In the genomic region with DNA sequence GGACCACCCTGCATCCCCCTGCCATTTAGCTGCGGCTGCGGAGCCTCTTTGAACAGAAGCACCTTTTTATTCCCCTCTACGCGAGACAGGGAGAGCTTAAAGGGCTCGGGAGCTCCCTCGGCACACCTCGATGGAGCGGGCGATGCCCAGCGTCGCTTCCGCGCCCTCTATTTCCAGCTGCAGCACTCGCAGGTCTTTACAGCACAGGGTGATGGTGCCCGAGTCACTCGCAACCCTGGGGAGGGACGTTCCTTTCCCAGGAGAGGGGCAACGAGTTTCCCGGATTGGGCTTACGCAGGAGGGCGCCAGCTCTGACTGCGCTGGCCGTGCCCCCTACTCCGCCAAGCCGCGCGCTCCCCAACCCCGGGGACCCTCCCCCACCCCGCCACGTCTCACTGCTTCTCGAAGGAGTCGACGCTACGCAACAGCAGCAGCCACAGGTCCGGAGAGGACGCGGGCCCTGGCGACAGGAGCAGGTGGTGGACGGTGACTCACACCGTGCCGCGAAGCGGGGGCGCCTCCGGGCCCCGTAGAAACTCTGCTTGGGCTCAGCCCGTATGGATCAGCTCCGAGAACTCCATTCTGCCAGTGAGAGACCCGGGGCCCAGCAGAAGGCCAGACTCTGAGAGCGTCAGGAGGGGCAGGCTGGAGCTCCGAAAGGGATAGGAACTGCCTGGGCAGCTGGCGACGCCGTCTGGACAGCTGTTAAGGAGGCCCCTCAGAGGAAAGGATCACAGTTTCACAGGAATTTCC, we compare ENCODE assay signal across 1 cellular context.
TF ChIP-seq lines count a peak whose summit lies in the region.

No MANE protein-coding gene starts in this region.

TF ChIP-seq in HepG2, 621 proteins besides CTCF, POLR2A, EP300 and RAD21 (continued from another document and continues in another):
- TF ChIP-seq AFF4 (CRISPR knock-in tag; IDR thresholded peaks at IDR 0.05) (no peak), MTF2 (CRISPR knock-in tag; IDR thresholded peaks at IDR 0.05; ENCODE audit: borderline replicate concordance) (no peak), MZF1 (CRISPR knock-in tag; IDR thresholded peaks at IDR 0.05; ENCODE audit: borderline replicate concordance) (no peak), KLF15 (CRISPR knock-in tag; IDR thresholded peaks at IDR 0.05; ENCODE audit: borderline replicate concordance) (0 out of 2 replicates have a peak, but pooled peaks have one; percentile 53), EED (CRISPR knock-in tag; IDR thresholded peaks at IDR 0.05) (no peak), FLYWCH1 (CRISPR knock-in tag; IDR thresholded peaks at IDR 0.05) (0 out of 2 replicates have a peak, but pooled peaks have one; percentile 76), ARID2 (CRISPR knock-in tag; IDR thresholded peaks at IDR 0.05; ENCODE audit: borderline replicate concordance) (no peak), ZNF839 (CRISPR knock-in tag; IDR thresholded peaks at IDR 0.05; ENCODE audit: borderline replicate concordance) (no peak), ISL2 (CRISPR knock-in tag; IDR thresholded peaks at IDR 0.05) (peak; percentile 36; the same call in 1 of the 2 replicates), EHMT2 (IDR thresholded peaks at IDR 0.05; ENCODE audit: borderline replicate concordance, low read depth, low read length) (no peak), NFE2 (CRISPR knock-in tag; IDR thresholded peaks at IDR 0.05) (no peak), ZNF510 (CRISPR knock-in tag; IDR thresholded peaks at IDR 0.05; ENCODE audit: low read depth) (no peak), ELF3 (CRISPR knock-in tag; IDR thresholded peaks at IDR 0.05) (no peak), ARNT2 (CRISPR knock-in tag; IDR thresholded peaks at IDR 0.05; ENCODE audit: low read depth) (no peak), ZNF552 (CRISPR knock-in tag; IDR thresholded peaks at IDR 0.05; ENCODE audit: borderline replicate concordance) (no peak), ZFP36 (IDR thresholded peaks at IDR 0.05; ENCODE audit: borderline replicate concordance, low read depth, low read length, partially characterized antibody) (no peak), NONO (IDR thresholded peaks at IDR 0.05) (no peak), NONO (CRISPR knock-in tag; conservative IDR thresholded peaks at IDR 0.05) (no peak; the same call in 1 of the 2 replicates), ZNF709 (CRISPR knock-in tag; IDR thresholded peaks at IDR 0.05) (no peak), ETS1 (CRISPR knock-in tag; IDR thresholded peaks at IDR 0.05) (no peak), AHR (CRISPR knock-in tag; IDR thresholded peaks at IDR 0.05) (no peak), PHB2 (IDR thresholded peaks at IDR 0.05; ENCODE audit: partially characterized antibody) (no peak), IKZF1 (IDR thresholded peaks at IDR 0.05) (no peak), SRF (IDR thresholded peaks at IDR 0.05; ENCODE audit: low read depth, low read length) (no peak), SP2 (CRISPR knock-in tag; IDR thresholded peaks at IDR 0.05) (peak; percentile 30; the same call in 1 of the 2 replicates), ZBTB7A (CRISPR knock-in tag; IDR thresholded peaks at IDR 0.05) (0 out of 2 replicates have a peak, but pooled peaks have one; percentile 40), SP5 (CRISPR knock-in tag; IDR thresholded peaks at IDR 0.05; ENCODE audit: borderline replicate concordance, low read depth) (no peak), ZNF329 (CRISPR knock-in tag; IDR thresholded peaks at IDR 0.05; ENCODE audit: low read depth) (no peak), ZNF333 (CRISPR knock-in tag; IDR thresholded peaks at IDR 0.05; ENCODE audit: borderline replicate concordance) (no peak), SUZ12 (IDR thresholded peaks at IDR 0.05; ENCODE audit: low read depth, low read length) (no peak), ZNF773 (CRISPR knock-in tag; IDR thresholded peaks at IDR 0.05; ENCODE audit: borderline replicate concordance) (no peak), POLR2AphosphoS5 (IDR thresholded peaks at IDR 0.05; ENCODE audit: low read depth, low read length) (no peak), ZNF431 (CRISPR knock-in tag; IDR thresholded peaks at IDR 0.05; ENCODE audit: borderline replicate concordance, low read depth) (no peak), ELK4 (CRISPR knock-in tag; IDR thresholded peaks at IDR 0.05; ENCODE audit: borderline replicate concordance) (no peak), ZNF446 (CRISPR knock-in tag; IDR thresholded peaks at IDR 0.05) (no peak), TBP (CRISPR knock-in tag; IDR thresholded peaks at IDR 0.05) (no peak), ZNF235 (CRISPR knock-in tag; IDR thresholded peaks at IDR 0.05; ENCODE audit: borderline replicate concordance) (no peak), ATAD3A (CRISPR knock-in tag; IDR thresholded peaks at IDR 0.05) (no peak), TFE3 (CRISPR knock-in tag; IDR thresholded peaks at IDR 0.05) (no peak), NCOA2 (CRISPR knock-in tag; IDR thresholded peaks at IDR 0.05) (no peak), ATF7-NPFF (CRISPR knock-in tag; IDR thresholded peaks at IDR 0.05; ENCODE audit: low read depth) (no peak), SP140L (CRISPR knock-in tag; IDR thresholded peaks at IDR 0.05; ENCODE audit: borderline replicate concordance) (no peak), ZMYM3 (CRISPR knock-in tag; IDR thresholded peaks at IDR 0.05) (peak; percentile 14; the same call in 1 of the 2 replicates), MTF1 (CRISPR knock-in tag; IDR thresholded peaks at IDR 0.05) (no peak), ZNF768 (CRISPR knock-in tag; IDR thresholded peaks at IDR 0.05) (no peak; the same call in 1 of the 2 replicates), DR1 (CRISPR knock-in tag; IDR thresholded peaks at IDR 0.05) (no peak), CCDC6 (CRISPR knock-in tag; IDR thresholded peaks at IDR 0.05) (no peak), NFE2L2 (IDR thresholded peaks at IDR 0.05; ENCODE audit: low read length) (no peak), RFX3 (CRISPR knock-in tag; IDR thresholded peaks at IDR 0.05) (no peak), ZNF253 (CRISPR knock-in tag; IDR thresholded peaks at IDR 0.05; ENCODE audit: borderline replicate concordance) (no peak)
- TF ChIP-seq, protein P1, sequence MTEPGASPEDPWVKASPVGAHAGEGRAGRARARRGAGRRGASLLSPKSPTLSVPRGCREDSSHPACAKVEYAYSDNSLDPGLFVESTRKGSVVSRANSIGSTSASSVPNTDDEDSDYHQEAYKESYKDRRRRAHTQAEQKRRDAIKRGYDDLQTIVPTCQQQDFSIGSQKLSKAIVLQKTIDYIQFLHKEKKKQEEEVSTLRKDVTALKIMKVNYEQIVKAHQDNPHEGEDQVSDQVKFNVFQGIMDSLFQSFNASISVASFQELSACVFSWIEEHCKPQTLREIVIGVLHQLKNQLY (CRISPR knock-in tag; IDR thresholded peaks at IDR 0.05) = no peak
- TF ChIP-seq, protein P2, sequence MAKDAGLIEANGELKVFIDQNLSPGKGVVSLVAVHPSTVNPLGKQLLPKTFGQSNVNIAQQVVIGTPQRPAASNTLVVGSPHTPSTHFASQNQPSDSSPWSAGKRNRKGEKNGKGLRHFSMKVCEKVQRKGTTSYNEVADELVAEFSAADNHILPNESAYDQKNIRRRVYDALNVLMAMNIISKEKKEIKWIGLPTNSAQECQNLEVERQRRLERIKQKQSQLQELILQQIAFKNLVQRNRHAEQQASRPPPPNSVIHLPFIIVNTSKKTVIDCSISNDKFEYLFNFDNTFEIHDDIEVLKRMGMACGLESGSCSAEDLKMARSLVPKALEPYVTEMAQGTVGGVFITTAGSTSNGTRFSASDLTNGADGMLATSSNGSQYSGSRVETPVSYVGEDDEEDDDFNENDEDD (CRISPR knock-in tag; IDR thresholded peaks at IDR 0.05; ENCODE audit: borderline replicate concordance) = peak; percentile 74; the same call in 1 of the 2 replicates
- TF ChIP-seq, protein P3, sequence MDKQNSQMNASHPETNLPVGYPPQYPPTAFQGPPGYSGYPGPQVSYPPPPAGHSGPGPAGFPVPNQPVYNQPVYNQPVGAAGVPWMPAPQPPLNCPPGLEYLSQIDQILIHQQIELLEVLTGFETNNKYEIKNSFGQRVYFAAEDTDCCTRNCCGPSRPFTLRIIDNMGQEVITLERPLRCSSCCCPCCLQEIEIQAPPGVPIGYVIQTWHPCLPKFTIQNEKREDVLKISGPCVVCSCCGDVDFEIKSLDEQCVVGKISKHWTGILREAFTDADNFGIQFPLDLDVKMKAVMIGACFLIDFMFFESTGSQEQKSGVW (CRISPR knock-in tag; IDR thresholded peaks at IDR 0.05; ENCODE audit: borderline replicate concordance) = no peak
- TF ChIP-seq, protein P4, sequence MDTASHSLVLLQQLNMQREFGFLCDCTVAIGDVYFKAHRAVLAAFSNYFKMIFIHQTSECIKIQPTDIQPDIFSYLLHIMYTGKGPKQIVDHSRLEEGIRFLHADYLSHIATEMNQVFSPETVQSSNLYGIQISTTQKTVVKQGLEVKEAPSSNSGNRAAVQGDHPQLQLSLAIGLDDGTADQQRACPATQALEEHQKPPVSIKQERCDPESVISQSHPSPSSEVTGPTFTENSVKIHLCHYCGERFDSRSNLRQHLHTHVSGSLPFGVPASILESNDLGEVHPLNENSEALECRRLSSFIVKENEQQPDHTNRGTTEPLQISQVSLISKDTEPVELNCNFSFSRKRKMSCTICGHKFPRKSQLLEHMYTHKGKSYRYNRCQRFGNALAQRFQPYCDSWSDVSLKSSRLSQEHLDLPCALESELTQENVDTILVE (CRISPR knock-in tag; IDR thresholded peaks at IDR 0.05) = no peak
- TF ChIP-seq, protein P5, sequence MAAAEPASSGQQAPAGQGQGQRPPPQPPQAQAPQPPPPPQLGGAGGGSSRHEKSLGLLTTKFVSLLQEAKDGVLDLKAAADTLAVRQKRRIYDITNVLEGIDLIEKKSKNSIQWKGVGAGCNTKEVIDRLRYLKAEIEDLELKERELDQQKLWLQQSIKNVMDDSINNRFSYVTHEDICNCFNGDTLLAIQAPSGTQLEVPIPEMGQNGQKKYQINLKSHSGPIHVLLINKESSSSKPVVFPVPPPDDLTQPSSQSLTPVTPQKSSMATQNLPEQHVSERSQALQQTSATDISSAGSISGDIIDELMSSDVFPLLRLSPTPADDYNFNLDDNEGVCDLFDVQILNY (CRISPR knock-in tag; conservative IDR thresholded peaks at IDR 0.05) = no peak
- TF ChIP-seq, protein P6, sequence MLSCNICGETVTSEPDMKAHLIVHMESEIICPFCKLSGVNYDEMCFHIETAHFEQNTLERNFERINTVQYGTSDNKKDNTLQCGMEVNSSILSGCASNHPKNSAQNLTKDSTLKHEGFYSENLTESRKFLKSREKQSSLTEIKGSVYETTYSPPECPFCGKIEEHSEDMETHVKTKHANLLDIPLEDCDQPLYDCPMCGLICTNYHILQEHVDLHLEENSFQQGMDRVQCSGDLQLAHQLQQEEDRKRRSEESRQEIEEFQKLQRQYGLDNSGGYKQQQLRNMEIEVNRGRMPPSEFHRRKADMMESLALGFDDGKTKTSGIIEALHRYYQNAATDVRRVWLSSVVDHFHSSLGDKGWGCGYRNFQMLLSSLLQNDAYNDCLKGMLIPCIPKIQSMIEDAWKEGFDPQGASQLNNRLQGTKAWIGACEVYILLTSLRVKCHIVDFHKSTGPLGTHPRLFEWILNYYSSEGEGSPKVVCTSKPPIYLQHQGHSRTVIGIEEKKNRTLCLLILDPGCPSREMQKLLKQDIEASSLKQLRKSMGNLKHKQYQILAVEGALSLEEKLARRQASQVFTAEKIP (CRISPR knock-in tag; IDR thresholded peaks at IDR 0.05; ENCODE audit: borderline replicate concordance) = no peak
